1 cellular context compared by ENCODE assay signal in the genomic region with DNA sequence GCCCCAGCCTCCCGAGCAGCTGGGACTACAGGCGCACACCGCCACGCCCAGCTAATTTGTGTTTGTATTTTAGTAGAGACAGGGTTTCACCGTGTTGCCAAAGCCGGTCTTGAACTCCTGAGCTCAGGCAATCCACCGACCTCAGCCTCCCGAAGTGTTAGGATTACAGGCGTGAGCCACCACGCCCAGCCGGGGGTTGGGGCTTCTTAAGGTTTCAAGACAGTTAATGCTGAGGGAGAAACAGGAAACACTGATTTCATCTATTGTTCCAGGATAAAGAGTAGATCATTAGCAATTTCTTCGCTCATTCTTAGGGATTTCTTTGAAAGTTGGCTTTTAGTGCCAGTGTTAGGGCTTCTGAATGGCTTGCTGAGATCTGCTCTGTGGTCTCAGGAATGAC.
TF ChIP-seq lines count a peak whose summit lies in the region.

No MANE protein-coding gene starts in this region.

TF ChIP-seq in H1, 55 proteins besides CTCF, POLR2A, EP300 and RAD21:
- peak; percentile 35; the same call in 1 of the 2 replicates for TF ChIP-seq KDM1A (IDR thresholded peaks at IDR 0.05; ENCODE audit: borderline replicate concordance, low read length)
- 0 out of 2 replicates have a peak, but pooled peaks have one; percentile 15 for TF ChIP-seq TBP (IDR thresholded peaks at IDR 0.05; ENCODE audit: low read depth, low read length)
- TF ChIP-seq KDM4A (IDR thresholded peaks at IDR 0.05; ENCODE audit: low read depth, low read length, severe bottlenecking) = no peak
TF ChIP-seq in H1: peak in this region for 2.
